Comparison of ENCODE assay signal across 18 cellular contexts in genomic region chr20:51417745-51418529, GRCh38.
DNase-seq lines count a peak whose midpoint lies in the region; ATAC-seq and TF ChIP-seq lines count a peak whose summit lies in the region.
"Had no signal": no experiment of that assay in that cellular context is flagged by ENCODE, and none has a peak within 500 bp of the region (broad histone marks: within the 10 kb centered on the region; RNA-seq: fewer than 3 reads in every experiment).

No MANE protein-coding gene starts in this region.

- no peaks in the 10 kb centered on the region for H3K27me3 Mint-ChIP-seq in activated CD4-positive, alpha-beta T cell treated with anti-CD3 and anti-CD28 coated beads, Interleukin-2, amount 10 ng/mL, durations not matched to agents 24 days and 14 days
- H3K27me3 Mint-ChIP-seq in activated naive CD8-positive, alpha-beta T cell = no peaks in the 10 kb centered on the region
- H3K27me3 Mint-ChIP-seq in natural killer cell treated with Interleukin-12 subunit alpha and Interleukin-12 subunit beta and Interleukin-15 and Interleukin-18, amount 100 ng/mL, for 72 hours = no peaks in the 10 kb centered on the region

- ATAC-seq in natural killer cell treated with Interleukin-12 subunit alpha and Interleukin-12 subunit beta and Interleukin-15 and Interleukin-18, amount 100 ng/mL, for 72 hours = peak; percentile 61 to 66
- no peak for ATAC-seq in HG03108 (IDR thresholded peaks at IDR 0.05; ENCODE audit: unreplicated experiment)
- no peak for ATAC-seq in HG02852 (IDR thresholded peaks at IDR 0.05; ENCODE audit: unreplicated experiment)
- no peak for ATAC-seq in GM18520 (IDR thresholded peaks at IDR 0.05; ENCODE audit: unreplicated experiment)
- ATAC-seq: right lobe of liver had no signal

- H3K79me2 ChIP-seq in OCI-LY3 (ENCODE audit: low read length) = peaks cover 31% of the 10 kb centered on the region

- H3K9me3 Mint-ChIP-seq in activated CD4-positive, alpha-beta T cell treated with anti-CD3 and anti-CD28 coated beads, Interleukin-2, amount 10 ng/mL, durations not matched to agents 24 days and 14 days = no peaks in the 10 kb centered on the region
- no peaks in the 10 kb centered on the region for H3K9me3 Mint-ChIP-seq in activated naive CD8-positive, alpha-beta T cell (ENCODE audit: low read depth)
- no peaks in the 10 kb centered on the region for H3K9me3 Mint-ChIP-seq in natural killer cell treated with Interleukin-12 subunit alpha and Interleukin-12 subunit beta and Interleukin-15 and Interleukin-18, amount 100 ng/mL, for 72 hours

- no peaks in the 10 kb centered on the region for H3K9me3 ChIP-seq in OCI-LY3 (ENCODE audit: insufficient read depth, low read length)
- H3K9me3 ChIP-seq: lower lobe of right lung, neutrophil, right lobe of liver had no signal

- peaks cover 62% of the 10 kb centered on the region for H3K36me3 ChIP-seq in OCI-LY3 (replicated peaks; ENCODE audit: low read depth, low read length)
- H3K36me3 ChIP-seq: lower lobe of right lung, neutrophil had no signal

- peaks cover 43% of the 10 kb centered on the region for H3K4me1 Mint-ChIP-seq in activated CD4-positive, alpha-beta T cell treated with anti-CD3 and anti-CD28 coated beads, Interleukin-2, amount 10 ng/mL, durations not matched to agents 24 days and 14 days
- peaks cover 21% of the 10 kb centered on the region for H3K4me1 Mint-ChIP-seq in activated naive CD8-positive, alpha-beta T cell (ENCODE audit: low read depth)
- H3K4me1 Mint-ChIP-seq in natural killer cell treated with Interleukin-12 subunit alpha and Interleukin-12 subunit beta and Interleukin-15 and Interleukin-18, amount 100 ng/mL, for 72 hours (ENCODE audit: low read depth in 2 of 2) = peaks cover 65 to 78% of the 10 kb centered on the region in 2 donors

- H3K27ac Mint-ChIP-seq in activated CD4-positive, alpha-beta T cell treated with anti-CD3 and anti-CD28 coated beads, Interleukin-2, amount 10 ng/mL, durations not matched to agents 24 days and 14 days = peak overlapping the region; percentile 70
- H3K27ac Mint-ChIP-seq in activated naive CD8-positive, alpha-beta T cell = peak overlapping the region; percentile 81
- H3K27ac Mint-ChIP-seq in natural killer cell treated with Interleukin-12 subunit alpha and Interleukin-12 subunit beta and Interleukin-15 and Interleukin-18, amount 100 ng/mL, for 72 hours = peak overlapping the region; percentile 92 to 98

- H3K9ac ChIP-seq in OCI-LY3 (ENCODE audit: low read length) = no peak overlapping the region

- TF ChIP-seq CTCF in OCI-LY3 (IDR thresholded peaks at IDR 0.05; ENCODE audit: low read depth, low read length) = peak; percentile 22

- no peaks in the 10 kb centered on the region for H3K27me3 ChIP-seq in OCI-LY3 (ENCODE audit: low read depth, low read length)
- H3K27me3 ChIP-seq: neutrophil, right lobe of liver had no signal

- no peak overlapping the region for H3K4me2 ChIP-seq in OCI-LY3 (ENCODE audit: low read length)

- H3K36me3 Mint-ChIP-seq in activated CD4-positive, alpha-beta T cell treated with anti-CD3 and anti-CD28 coated beads, Interleukin-2, amount 10 ng/mL, durations not matched to agents 24 days and 14 days (ENCODE audit: low read depth) = peaks cover 62% of the 10 kb centered on the region
- peaks cover 12% of the 10 kb centered on the region for H3K36me3 Mint-ChIP-seq in activated naive CD8-positive, alpha-beta T cell
- H3K36me3 Mint-ChIP-seq in natural killer cell treated with Interleukin-12 subunit alpha and Interleukin-12 subunit beta and Interleukin-15 and Interleukin-18, amount 100 ng/mL, for 72 hours = peaks cover 22% of the 10 kb centered on the region

- H3K27ac ChIP-seq in OCI-LY3 (ENCODE audit: low read length) = no peak overlapping the region
- H3K27ac ChIP-seq: lower lobe of right lung, neutrophil, right lobe of liver had no signal

- H3K4me3 Mint-ChIP-seq in activated CD4-positive, alpha-beta T cell treated with anti-CD3 and anti-CD28 coated beads, Interleukin-2, amount 10 ng/mL, durations not matched to agents 24 days and 14 days = no peak overlapping the region
- no peak overlapping the region for H3K4me3 Mint-ChIP-seq in activated naive CD8-positive, alpha-beta T cell
- H3K4me3 Mint-ChIP-seq in natural killer cell treated with Interleukin-12 subunit alpha and Interleukin-12 subunit beta and Interleukin-15 and Interleukin-18, amount 100 ng/mL, for 72 hours = peak overlapping the region; percentile 87

- no peak for DNase-seq in activated CD4-positive, alpha-beta T cell treated with anti-CD3 and anti-CD28 coated beads, Interleukin-2, amount 10 ng/mL, durations not matched to agents 24 days and 14 days
- no peak for DNase-seq in activated CD4-positive, alpha-beta T cell treated with anti-CD3 and anti-CD28 coated beads, Interleukin-2, amount 50 U/mL, for 48 hours
- peak; percentile 74 for DNase-seq in natural killer cell treated with Interleukin-12 subunit alpha and Interleukin-12 subunit beta and Interleukin-15 and Interleukin-18, amount 100 ng/mL, for 72 hours (ENCODE audit: low spot score)
- DNase-seq: 8988T; GDM1; KG1; lower lobe of right lung; NCI-H1694; NCI-H526 treated with DMSO at 0.1 percent for 48 hours; right lobe of liver; SHP77 treated with DMSO at 0.1 percent for 48 hours; stimulated activated CD4-positive, alpha-beta T cell treated with anti-CD3 and anti-CD28 coated beads, Interleukin-4, amount 100 ng/mL, for 1 hour had no signal

- no peak overlapping the region for H3K4me3 ChIP-seq in OCI-LY3 (ENCODE audit: low read length)
- H3K4me3 ChIP-seq: lower lobe of right lung, right lobe of liver had no signal

- peaks cover 55% of the 10 kb centered on the region for H3K4me1 ChIP-seq in OCI-LY3 (ENCODE audit: low read length)

- intact Hi-C loops in activated CD4-positive, alpha-beta T cell treated with anti-CD3 and anti-CD28 coated beads, Interleukin-2, amount 10 ng/mL, durations not matched to agents 24 days and 14 days (cut with micrococcal nuclease) = no loop called here

- H4K20me1 ChIP-seq in OCI-LY3 (ENCODE audit: insufficient read depth, low read length) = no peaks in the 10 kb centered on the region

- no peak overlapping the region for H2AFZ ChIP-seq in OCI-LY3 (ENCODE audit: low read depth, low read length)

Comparison
In these comparisons a context has a peak if more than half of its experiments do, and no peak if none do; other contexts are left out.
1. ATAC-seq: peak in natural killer cell treated with Interleukin-12 subunit alpha and Interleukin-12 subunit beta and Interleukin-15 and Interleukin-18, amount 100 ng/mL, for 72 hours (2 of 2); none in HG03108 (single experiment), HG02852 (single experiment) and GM18520 (single experiment).
2. Peak in every context shown above with its lines, with median percentiles within 50 percentile points of each other: H3K27ac Mint-ChIP-seq.